8 cellular contexts compared by ENCODE assay signal in genomic region chr17:20010099-20010863, GRCh38. TPM values are rescaled to one million over a fixed set of nuclear protein-coding genes. Genes with fewer than 3 reads are reported as not detected.
DNase-seq lines count a peak whose midpoint lies in the region; ATAC-seq and TF ChIP-seq lines count a peak whose summit lies in the region.

No MANE protein-coding gene starts in this region.

- peaks cover 9% of the 10 kb centered on the region for H3K4me1 Mint-ChIP-seq in stimulated activated naive CD8-positive, alpha-beta T cell treated with anti-CD3 and anti-CD28 coated beads, Interleukin-15, Interleukin-2, amounts not matched to agents 100 ng/mL and 50 ng/mL, for 24 hours (ENCODE audit: low read depth)
- H3K4me1 Mint-ChIP-seq in naive B cell: peaks cover 7 to 10% (median 8%) of the 10 kb centered on the region in 3 donors

- no peak for DNase-seq in stimulated activated naive CD8-positive, alpha-beta T cell treated with anti-CD3 and anti-CD28 coated beads, Interleukin-15, Interleukin-2, amounts not matched to agents 100 U/mL and 50 U/mL, for 24 hours
- DNase-seq in NCI-H2029 (lab: John Stamatoyannopoulos, UW): peak; percentile 32
- peak; percentile 72 for DNase-seq in fibroblast of pulmonary artery (ENCODE audit: low read depth)
- DNase-seq in naive B cell: no peak

- H3K4me3 ChIP-seq in WI38 (ENCODE audit: low read depth, low read length): peak overlapping the region; percentile 71
- peak overlapping the region; percentile 20 for H3K4me3 ChIP-seq in fibroblast of pulmonary artery (replicated peaks; ENCODE audit: low read depth, low read length)

- peaks cover 74% of the 10 kb centered on the region for H3K27me3 Mint-ChIP-seq in stimulated activated naive CD8-positive, alpha-beta T cell treated with anti-CD3 and anti-CD28 coated beads, Interleukin-15, Interleukin-2, amounts not matched to agents 100 ng/mL and 50 ng/mL, for 24 hours
- peaks cover 59 to 74% (median 73%) of the 10 kb centered on the region in 3 donors for H3K27me3 Mint-ChIP-seq in naive B cell

- H3K36me3 Mint-ChIP-seq in stimulated activated naive CD8-positive, alpha-beta T cell treated with anti-CD3 and anti-CD28 coated beads, Interleukin-15, Interleukin-2, amounts not matched to agents 100 ng/mL and 50 ng/mL, for 24 hours (ENCODE audit: low read depth): no peaks in the 10 kb centered on the region
- no peaks in the 10 kb centered on the region for H3K36me3 Mint-ChIP-seq in naive B cell

- H3K4me3 Mint-ChIP-seq in stimulated activated naive CD8-positive, alpha-beta T cell treated with anti-CD3 and anti-CD28 coated beads, Interleukin-15, Interleukin-2, amounts not matched to agents 100 ng/mL and 50 ng/mL, for 24 hours: peak overlapping the region; percentile 81
- H3K4me3 Mint-ChIP-seq in naive B cell: peak overlapping the region; percentile 40 to 95 (median 80)

- TF ChIP-seq CTCF in WI38 (IDR thresholded peaks at IDR 0.05; ENCODE audit: low read depth, low read length) (0 out of 2 replicates have a peak, but pooled peaks have one; percentile 15), fibroblast of pulmonary artery (IDR thresholded peaks at IDR 0.05; ENCODE audit: low read length, missing control alignments) (peak; percentile 60)

- no peak for ATAC-seq in stimulated activated naive CD8-positive, alpha-beta T cell treated with anti-CD3 and anti-CD28 coated beads, Interleukin-15, Interleukin-2, amounts not matched to agents 100 U/mL and 50 U/mL, for 24 hours
- ATAC-seq in naive B cell (ENCODE audit: low read depth in 2 of 2): no peak
- no peak for ATAC-seq in GM18868 (IDR thresholded peaks at IDR 0.05; ENCODE audit: unreplicated experiment)
- ATAC-seq in GM21381 (IDR thresholded peaks at IDR 0.05; ENCODE audit: unreplicated experiment): no peak

- H3K9me3 Mint-ChIP-seq in stimulated activated naive CD8-positive, alpha-beta T cell treated with anti-CD3 and anti-CD28 coated beads, Interleukin-15, Interleukin-2, amounts not matched to agents 100 ng/mL and 50 ng/mL, for 24 hours: no peaks in the 10 kb centered on the region
- H3K9me3 Mint-ChIP-seq in naive B cell: peaks cover 0 to 2% (median 0%) of the 10 kb centered on the region in 7 donors

- no peak overlapping the region for H3K27ac Mint-ChIP-seq in stimulated activated naive CD8-positive, alpha-beta T cell treated with anti-CD3 and anti-CD28 coated beads, Interleukin-15, Interleukin-2, amounts not matched to agents 100 ng/mL and 50 ng/mL, for 24 hours
- H3K27ac Mint-ChIP-seq in naive B cell: peak overlapping the region in 2 of 6 donors; percentile 11 to 55

RNA-seq across cellular contexts. Expression of gene SPECC1, which starts 1.1 kb away (rescaled TPM):
- 1 to 10 TPM; 2.6 to 5.9 (median 4.1) TPM for polyA plus RNA-seq in naive B cell (ENCODE audit: low read depth in 6 of 6)

RNA-seq across cellular contexts. Expression of gene AKAP10, which starts 32.7 kb away (rescaled TPM):
- polyA plus RNA-seq in naive B cell (ENCODE audit: low read depth in 6 of 6): 10 to 100 TPM; 17.5 to 46.4 (median 22.5) TPM

Comparison
In these comparisons a context has a peak if more than half of its experiments do, and no peak if none do; other contexts are left out.
1. DNase-seq: peak in NCI-H2029 (single experiment) and fibroblast of pulmonary artery (single experiment); none in stimulated activated naive CD8-positive, alpha-beta T cell treated with anti-CD3 and anti-CD28 coated beads, Interleukin-15, Interleukin-2, amounts not matched to agents 100 U/mL and 50 U/mL, for 24 hours (single experiment) and naive B cell (single experiment).